13 cellular contexts compared by ENCODE assay signal in genomic region chr14:37180886-37181285, GRCh38. TPM values are rescaled to one million over a fixed set of nuclear protein-coding genes. Genes with fewer than 3 reads are reported as not detected.
"Had no signal": no experiment of that assay in that cellular context is flagged by ENCODE, and none has a peak within 500 bp of the region (broad histone marks: within the 10 kb centered on the region; RNA-seq: fewer than 3 reads in every experiment).

No MANE protein-coding gene starts in this region.

RNA-seq across cellular contexts. Expression of gene SLC25A21, which starts 8.5 kb away (rescaled TPM):
- total RNA-seq: activated B cell treated with CpG ODN at 0.5 μM for 24 hours; activated CD4-positive, alpha-beta memory T cell treated with anti-CD3 and anti-CD28 coated beads for 36 hours; activated CD4-positive, alpha-beta memory T cell treated with anti-CD3 and anti-CD28 coated beads, Interleukin-2, amount 10 ng/mL, durations not matched to agents 7 days and 5 days; activated CD4-positive, alpha-beta T cell treated with anti-CD3 and anti-CD28 coated beads for 36 hours; activated CD4-positive, alpha-beta T cell treated with anti-CD3 and anti-CD28 coated beads, Interleukin-2, amount 10 ng/mL, durations not matched to agents 24 days and 14 days; activated CD4-positive, alpha-beta T cell treated with anti-CD3 and anti-CD28 coated beads, Interleukin-2, amount 10 ng/mL, durations not matched to agents 7 days and 5 days; activated CD8-positive, alpha-beta memory T cell treated with anti-CD3 and anti-CD28 coated beads for 36 hours; activated CD8-positive, alpha-beta memory T cell treated with anti-CD3 and anti-CD28 coated beads, Interleukin-2, amount 10 ng/mL, durations not matched to agents 7 days and 5 days; activated CD8-positive, alpha-beta T cell treated with anti-CD3 and anti-CD28 coated beads for 36 hours; activated CD8-positive, alpha-beta T cell treated with anti-CD3 and anti-CD28 coated beads, Interleukin-2, amount 10 ng/mL, durations not matched to agents 7 days and 5 days; T-helper 1 cell treated with Interleukin-12 subunit alpha and Interleukin-12 subunit beta and Interleukin-4 antibody, amounts not matched to agents 30 ng/mL and 1 ng/mL, for 36 hours; T-helper 17 cell; T-helper 2 cell treated with Interferon-gamma antibody and Interleukin-4, amounts not matched to agents 100 ng/mL and 5 ng/mL, for 36 hours had no signal

RNA-seq across cellular contexts. Expression of gene MIPOL1, which starts 16.9 kb away (rescaled TPM):
- total RNA-seq: activated B cell treated with CpG ODN at 0.5 μM for 24 hours; activated CD4-positive, alpha-beta T cell treated with anti-CD3 and anti-CD28 coated beads, Interleukin-2, amount 10 ng/mL, durations not matched to agents 24 days and 14 days; activated CD4-positive, alpha-beta T cell treated with anti-CD3 and anti-CD28 coated beads, Interleukin-2, amount 10 ng/mL, durations not matched to agents 7 days and 5 days; activated CD8-positive, alpha-beta memory T cell treated with anti-CD3 and anti-CD28 coated beads for 36 hours; activated CD8-positive, alpha-beta memory T cell treated with anti-CD3 and anti-CD28 coated beads, Interleukin-2, amount 10 ng/mL, durations not matched to agents 7 days and 5 days; activated CD8-positive, alpha-beta T cell treated with anti-CD3 and anti-CD28 coated beads for 36 hours; activated CD8-positive, alpha-beta T cell treated with anti-CD3 and anti-CD28 coated beads, Interleukin-2, amount 10 ng/mL, durations not matched to agents 7 days and 5 days; T-helper 2 cell treated with Interferon-gamma antibody and Interleukin-4, amounts not matched to agents 100 ng/mL and 5 ng/mL, for 36 hours had no signal
